Comparison of ENCODE assay signal across 9 cellular contexts in the genomic region with DNA sequence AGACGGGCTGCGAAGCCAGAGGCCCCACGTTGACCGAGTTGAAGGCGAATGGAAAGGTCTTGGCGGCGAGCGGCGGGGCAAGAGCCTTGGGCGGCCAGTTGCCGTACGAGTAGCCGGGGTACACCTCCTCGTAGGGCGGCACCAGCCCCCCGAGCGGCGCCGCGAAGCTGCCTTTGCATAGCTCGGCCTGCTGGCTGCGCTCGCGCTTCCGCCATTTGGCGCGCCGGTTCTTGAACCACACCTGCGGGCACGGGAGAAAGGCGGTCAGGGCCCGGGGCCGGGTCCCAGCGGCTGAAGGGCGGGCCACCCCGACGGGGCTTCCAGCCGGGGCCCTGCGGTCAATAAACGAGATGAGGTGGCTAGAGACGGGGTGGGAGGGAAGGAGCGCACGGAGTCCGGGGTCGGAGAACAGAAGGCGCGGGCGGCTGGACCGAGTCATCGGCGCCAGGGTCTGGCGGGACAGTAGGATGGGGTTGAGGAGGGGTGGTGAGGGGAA. TPM values are rescaled to one million over a fixed set of nuclear protein-coding genes. Genes with fewer than 3 reads are reported as not detected.
DNase-seq lines count a peak whose midpoint lies in the region; ATAC-seq and TF ChIP-seq lines count a peak whose summit lies in the region.
"Had no signal": no experiment of that assay in that cellular context is flagged by ENCODE, and none has a peak within 500 bp of the region (broad histone marks: within the 10 kb centered on the region; RNA-seq: fewer than 3 reads in every experiment).

No MANE protein-coding gene starts in this region.

- H3K9ac ChIP-seq in endodermal cell (ENCODE audit: extremely low read depth, low read length, poor library complexity, severe bottlenecking): no peak overlapping the region

- no peak overlapping the region for H3K27ac ChIP-seq in endodermal cell (ENCODE audit: low read depth, low read length)

- H3K4me3 ChIP-seq in AG10803 (ENCODE audit: low read length) (peak overlapping the region; percentile 29; the same call in 1 of the 2 replicates), endodermal cell (ENCODE audit: low read length) (peak overlapping the region; percentile 69)

- no peaks in the 10 kb centered on the region for H3K36me3 Mint-ChIP-seq in activated CD4-positive, alpha-beta T cell treated with anti-CD3 and anti-CD28 coated beads, Interleukin-2, amount 10 ng/mL, durations not matched to agents 24 days and 14 days (ENCODE audit: low read depth)
- H3K36me3 Mint-ChIP-seq in endodermal cell (ENCODE audit: low read depth): no peaks in the 10 kb centered on the region
- no peaks in the 10 kb centered on the region for H3K36me3 Mint-ChIP-seq in naive B cell
- no peaks in the 10 kb centered on the region for H3K36me3 Mint-ChIP-seq in type B pancreatic cell

- peaks cover 64% of the 10 kb centered on the region for H3K27me3 Mint-ChIP-seq in activated CD4-positive, alpha-beta T cell treated with anti-CD3 and anti-CD28 coated beads, Interleukin-2, amount 10 ng/mL, durations not matched to agents 24 days and 14 days
- H3K27me3 Mint-ChIP-seq in endodermal cell (ENCODE audit: insufficient read depth) (peaks cover 98% of the 10 kb centered on the region), naive B cell (peaks cover 53 to 93% (median 69%) of the 10 kb centered on the region in 3 donors), type B pancreatic cell (peaks cover 97% of the 10 kb centered on the region)

- peak overlapping the region; percentile 81 for H3K4me3 Mint-ChIP-seq in activated CD4-positive, alpha-beta T cell treated with anti-CD3 and anti-CD28 coated beads, Interleukin-2, amount 10 ng/mL, durations not matched to agents 24 days and 14 days
- peak overlapping the region; percentile 48 for H3K4me3 Mint-ChIP-seq in endodermal cell
- H3K4me3 Mint-ChIP-seq in naive B cell: peak overlapping the region; percentile 76 to 88 (median 82)
- H3K4me3 Mint-ChIP-seq in type B pancreatic cell: peak overlapping the region; percentile 69

- H3K9me3 Mint-ChIP-seq in activated CD4-positive, alpha-beta T cell treated with anti-CD3 and anti-CD28 coated beads, Interleukin-2, amount 10 ng/mL, durations not matched to agents 24 days and 14 days: no peaks in the 10 kb centered on the region
- no peaks in the 10 kb centered on the region for H3K9me3 Mint-ChIP-seq in endodermal cell
- no peaks in the 10 kb centered on the region for H3K9me3 Mint-ChIP-seq in naive B cell
- no peaks in the 10 kb centered on the region for H3K9me3 Mint-ChIP-seq in type B pancreatic cell

- H3K36me3 ChIP-seq in endodermal cell (ENCODE audit: control insufficient read depth, insufficient read depth, low read length): no peaks in the 10 kb centered on the region

- WGBS in endodermal cell (ENCODE audit: insufficient coverage in 1 of 2, insufficient read length in 1 of 2), 2 experiments: 2% methylated on average over 25 to 52 of the region's 52 CpGs

- H3K4me1 Mint-ChIP-seq in activated CD4-positive, alpha-beta T cell treated with anti-CD3 and anti-CD28 coated beads, Interleukin-2, amount 10 ng/mL, durations not matched to agents 24 days and 14 days: peaks cover 16% of the 10 kb centered on the region
- H3K4me1 Mint-ChIP-seq in endodermal cell (no peaks in the 10 kb centered on the region), naive B cell (peaks cover 16 to 47% (median 28%) of the 10 kb centered on the region in 3 donors), type B pancreatic cell (ENCODE audit: unreplicated experiment) (peaks cover 10% of the 10 kb centered on the region)

- ATAC-seq in naive B cell (ENCODE audit: low read depth in 2 of 2) (peak; percentile 33 to 35), HG03135 (IDR thresholded peaks at IDR 0.05; ENCODE audit: unreplicated experiment) (no peak), HG03175 (IDR thresholded peaks at IDR 0.05; ENCODE audit: unreplicated experiment) (no peak)

- H3K27me3 ChIP-seq in endodermal cell (ENCODE audit: control insufficient read depth, insufficient read depth, low read length, poor library complexity, severe bottlenecking): peaks cover 99% of the 10 kb centered on the region

- peak; percentile 27; the same call in 1 of the 2 replicates for TF ChIP-seq CTCF in AG10803 (conservative IDR thresholded peaks at IDR 0.05; ENCODE audit: low read length)
- TF ChIP-seq CTCF in endodermal cell (conservative IDR thresholded peaks at IDR 0.05): peak; percentile 63
- TF ChIP-seq CTCF in type B pancreatic cell (conservative IDR thresholded peaks at IDR 0.05): peak; percentile 32

- no peak for DNase-seq in AG10803 (ENCODE audit: low read depth)
- DNase-seq in HK-2 (ENCODE audit: unreplicated experiment): peak; percentile 84
- DNase-seq in activated CD4-positive, alpha-beta T cell treated with anti-CD3 and anti-CD28 coated beads, Interleukin-2, amount 10 ng/mL, durations not matched to agents 24 days and 14 days: peak; percentile 87
- peak; percentile 90 for DNase-seq in endodermal cell
- peak; percentile 47 for DNase-seq in naive B cell
- no peak for DNase-seq in type B pancreatic cell (ENCODE audit: extremely low spot score, unreplicated experiment)

- intact Hi-C loops in activated CD4-positive, alpha-beta T cell treated with anti-CD3 and anti-CD28 coated beads, Interleukin-2, amount 10 ng/mL, durations not matched to agents 24 days and 14 days (cut with micrococcal nuclease): loop anchor here (1.0 to 5.0 kb wide), 5 partner anchors 10 to 248 kb away; a partner anchor contains a TSS

- peak overlapping the region; percentile 27 for H3K27ac Mint-ChIP-seq in activated CD4-positive, alpha-beta T cell treated with anti-CD3 and anti-CD28 coated beads, Interleukin-2, amount 10 ng/mL, durations not matched to agents 24 days and 14 days
- H3K27ac Mint-ChIP-seq in endodermal cell: no peak overlapping the region
- peak overlapping the region in 1 of 6 donors; percentile 11 for H3K27ac Mint-ChIP-seq in naive B cell
- no peak overlapping the region for H3K27ac Mint-ChIP-seq in type B pancreatic cell

- no peaks in the 10 kb centered on the region for H3K9me3 ChIP-seq in endodermal cell (ENCODE audit: control insufficient read depth, low read length)

- H3K4me1 ChIP-seq in endodermal cell (ENCODE audit: control insufficient read depth, insufficient read depth, low read length): no peaks in the 10 kb centered on the region

RNA-seq across cellular contexts. Expression of a gene that starts 4.8 kb away (rescaled TPM):
- total RNA-seq in activated CD4-positive, alpha-beta T cell treated with anti-CD3 and anti-CD28 coated beads, Interleukin-2, amount 10 ng/mL, durations not matched to agents 24 days and 14 days: 0.14 TPM in 1 of 2 replicates, not detected in the other
- total RNA-seq in endodermal cell (not detected), type B pancreatic cell (ENCODE audit: low replicate concordance) (0.22 TPM in 1 of 2 replicates, not detected in the other)
- polyA plus RNA-seq in endodermal cell (2013, experiment 1 of 2): 0.28 TPM
- polyA plus RNA-seq in endodermal cell (2013, experiment 2 of 2): not detected
- polyA plus RNA-seq in naive B cell (ENCODE audit: low read depth in 6 of 6): not detected
- total RNA-seq: glomerular endothelial cell had no signal

RNA-seq across cellular contexts. Expression of a gene that starts 10.4 kb away (rescaled TPM):
- total RNA-seq in activated CD4-positive, alpha-beta T cell treated with anti-CD3 and anti-CD28 coated beads, Interleukin-2, amount 10 ng/mL, durations not matched to agents 24 days and 14 days: 0.54 and 0.86 TPM in 2 replicates
- total RNA-seq in endodermal cell (not detected), type B pancreatic cell (ENCODE audit: low replicate concordance) (0.34 TPM in 1 of 2 replicates, not detected in the other)
- polyA plus RNA-seq in endodermal cell (2013, experiment 1 of 2): 0.28 TPM
- 0.58 TPM for polyA plus RNA-seq in endodermal cell (2013, experiment 2 of 2)
- polyA plus RNA-seq in naive B cell (ENCODE audit: low read depth in 6 of 6): not detected
- total RNA-seq: glomerular endothelial cell had no signal

RNA-seq across cellular contexts. Expression of a gene that starts 14.4 kb away (rescaled TPM):
- total RNA-seq in activated CD4-positive, alpha-beta T cell treated with anti-CD3 and anti-CD28 coated beads, Interleukin-2, amount 10 ng/mL, durations not matched to agents 24 days and 14 days: 45.2 and 47.7 TPM in 2 replicates
- total RNA-seq in endodermal cell (10 to 100 TPM; 31.1 to 31.4 TPM), type B pancreatic cell (ENCODE audit: low replicate concordance) (48.7 and 61.9 TPM in 2 replicates)
- polyA plus RNA-seq in endodermal cell (2013, experiment 1 of 2): 31.7 TPM
- polyA plus RNA-seq in endodermal cell (2013, experiment 2 of 2): 31.5 TPM
- polyA plus RNA-seq in naive B cell (ENCODE audit: low read depth in 6 of 6): 10 to 100 TPM in 1 of 6 donors, 1 to 10 TPM in 5; 3.9 to 14.8 (median 6.2) TPM

Comparison
In these comparisons a context has a peak if more than half of its experiments do, and no peak if none do; other contexts are left out.
1. DNase-seq: peak in HK-2 (single experiment), activated CD4-positive, alpha-beta T cell treated with anti-CD3 and anti-CD28 coated beads, Interleukin-2, amount 10 ng/mL, durations not matched to agents 24 days and 14 days (single experiment), endodermal cell (single experiment) and naive B cell (single experiment); none in AG10803 (single experiment) and type B pancreatic cell (single experiment).
2. ATAC-seq: peak in naive B cell (2 of 2); none in HG03135 (single experiment) and HG03175 (single experiment).
3. Peak in every context shown above with its lines, with median percentiles within 50 percentile points of each other: CTCF ChIP-seq and H3K4me3 Mint-ChIP-seq.